ENCODE assay signal across 17 cellular contexts in genomic region chr1:214638474-214638807, GRCh38. TPM values are rescaled to one million over a fixed set of nuclear protein-coding genes. Genes with fewer than 3 reads are reported as not detected.
A peak's percentile ranks its signal among the peaks of the same experiment; 100 is the strongest.
DNase-seq lines count a peak whose midpoint lies in the region; ATAC-seq and TF ChIP-seq lines count a peak whose summit lies in the region.
"Had no signal": no experiment of that assay in that cellular context is flagged by ENCODE, and none has a peak within 500 bp of the region (broad histone marks: within the 10 kb centered on the region; RNA-seq: fewer than 3 reads in every experiment).

No MANE protein-coding gene starts in this region.

- H3K4me1 Mint-ChIP-seq in activated T-cell treated with anti-CD3 and anti-CD28 coated beads, Interleukin-2, amount 50 U/mL, for 4 hours (ENCODE audit: low read depth): peaks cover 33% of the 10 kb centered on the region
- no peaks in the 10 kb centered on the region for H3K4me1 Mint-ChIP-seq in activated T-helper 17 cell treated with anti-CD3 and anti-CD28 coated beads, Interleukin-2, amount 50 U/mL, for 72 hours
- H3K4me1 Mint-ChIP-seq: nephron progenitor cell had no signal

- peaks cover 1% of the 10 kb centered on the region for H3K36me3 Mint-ChIP-seq in activated T-cell treated with anti-CD3 and anti-CD28 coated beads, Interleukin-2, amount 50 U/mL, for 4 hours (ENCODE audit: insufficient read depth)
- peaks cover 15% of the 10 kb centered on the region for H3K36me3 Mint-ChIP-seq in activated T-helper 17 cell treated with anti-CD3 and anti-CD28 coated beads, Interleukin-2, amount 50 U/mL, for 72 hours (ENCODE audit: low read depth)

- no peak overlapping the region for H2AFZ ChIP-seq in GM23248
- no peak overlapping the region for H2AFZ ChIP-seq in mesenchymal stem cell (ENCODE audit: low read depth, low read length)

- H3K4me1 ChIP-seq in GM23248 (ENCODE audit: insufficient read depth): peaks cover 13% of the 10 kb centered on the region
- no peaks in the 10 kb centered on the region for H3K4me1 ChIP-seq in mesenchymal stem cell (ENCODE audit: control insufficient read depth, insufficient read depth, low read depth, low read length)
- H3K4me1 ChIP-seq in upper lobe of left lung: peaks cover 0 to 3% (median 0%) of the 10 kb centered on the region in 4 donors
- H3K4me1 ChIP-seq: pancreas, tibial nerve had no signal

- no peaks in the 10 kb centered on the region for H3K79me2 ChIP-seq in GM23248 (ENCODE audit: insufficient read depth)

- H2BK12ac ChIP-seq in mesenchymal stem cell (ENCODE audit: low read length in 2 of 2): no peak overlapping the region

- H3K27me3 ChIP-seq in GM23248 (replicated peaks; ENCODE audit: insufficient read depth) (no peaks in the 10 kb centered on the region), mesenchymal stem cell (ENCODE audit: control insufficient read depth in 1 of 2, insufficient read depth in 1 of 2, low read length in 2 of 2) (no peaks in the 10 kb centered on the region), upper lobe of left lung (no peaks in the 10 kb centered on the region)
- H3K27me3 ChIP-seq: pancreas, SJSA1, tibial nerve had no signal

- peaks cover 20% of the 10 kb centered on the region for H3K79me1 ChIP-seq in mesenchymal stem cell (replicated peaks; ENCODE audit: low read length, poor library complexity, severe bottlenecking)

- no peaks in the 10 kb centered on the region for H3K9me2 ChIP-seq in GM23248 (ENCODE audit: insufficient read depth)

- no peaks in the 10 kb centered on the region for H3K27me3 Mint-ChIP-seq in activated T-cell treated with anti-CD3 and anti-CD28 coated beads, Interleukin-2, amount 50 U/mL, for 4 hours (ENCODE audit: low read depth)
- no peaks in the 10 kb centered on the region for H3K27me3 Mint-ChIP-seq in activated T-helper 17 cell treated with anti-CD3 and anti-CD28 coated beads, Interleukin-2, amount 50 U/mL, for 72 hours

- H4K20me1 ChIP-seq in GM23248 (ENCODE audit: insufficient read depth): no peaks in the 10 kb centered on the region

- H3K4me2 ChIP-seq in GM23248 (ENCODE audit: unreplicated experiment): peak overlapping the region; percentile 26
- no peak overlapping the region for H3K4me2 ChIP-seq in mesenchymal stem cell (ENCODE audit: low read length, poor library complexity, severe bottlenecking)

- peak overlapping the region; percentile 59 for H3K27ac Mint-ChIP-seq in activated T-helper 17 cell treated with anti-CD3 and anti-CD28 coated beads, Interleukin-2, amount 50 U/mL, for 72 hours
- H3K27ac Mint-ChIP-seq: nephron progenitor cell had no signal

- H3K18ac ChIP-seq in mesenchymal stem cell (ENCODE audit: low read depth in 1 of 2, low read length in 2 of 2): no peak overlapping the region

- no peak overlapping the region for H4K8ac ChIP-seq in mesenchymal stem cell (ENCODE audit: low read length)

- no peak for TF ChIP-seq CTCF in upper lobe of left lung (IDR thresholded peaks at IDR 0.05)

- H3K4me3 Mint-ChIP-seq in activated T-cell treated with anti-CD3 and anti-CD28 coated beads, Interleukin-2, amount 50 U/mL, for 4 hours: peak overlapping the region; percentile 37
- H3K4me3 Mint-ChIP-seq in activated T-helper 17 cell treated with anti-CD3 and anti-CD28 coated beads, Interleukin-2, amount 50 U/mL, for 72 hours: peak overlapping the region; percentile 43
- H3K4me3 Mint-ChIP-seq: nephron progenitor cell had no signal

- H4K91ac ChIP-seq in mesenchymal stem cell (ENCODE audit: low read length): no peak overlapping the region

- H3K9ac ChIP-seq in GM23248 (no peak overlapping the region), mesenchymal stem cell (ENCODE audit: low read length) (peak overlapping the region; percentile 14)

- in situ Hi-C loops in GM23248 (cut with MboI): no loop called here

- no peaks in the 10 kb centered on the region; the same call in 1 of the 2 replicates for H3F3A ChIP-seq in GM23248 (ENCODE audit: insufficient read depth)

- TF ChIP-seq POLR2A in upper lobe of left lung (IDR thresholded peaks at IDR 0.05): no peak

- ATAC-seq in activated T-cell treated with anti-CD3 and anti-CD28 coated beads, Interleukin-2, amount 50 U/mL, for 4 hours: peak; percentile 21 to 49
- peak; percentile 51 for ATAC-seq in activated T-helper 17 cell treated with anti-CD3 and anti-CD28 coated beads, Interleukin-2, amount 50 U/mL, for 72 hours (replicated peaks)
- ATAC-seq in upper lobe of left lung (ENCODE audit: low FRiP score in 2 of 2): no peak

- no peak overlapping the region for H2BK15ac ChIP-seq in mesenchymal stem cell (ENCODE audit: low read depth, poor library complexity, severe bottlenecking)

- H3K23ac ChIP-seq in mesenchymal stem cell (ENCODE audit: low read length in 2 of 2): no peak overlapping the region

- no peak for DNase-seq in activated T-cell treated with anti-CD3 and anti-CD28 coated beads, Interleukin-2, amount 50 U/mL, for 4 hours
- no peak for DNase-seq in activated T-cell treated with anti-CD3 and anti-CD28 coated beads, Interleukin-2, amount 50 U/mL, for 1 hour
- DNase-seq in GM23248: no peak
- DNase-seq in mesenchymal stem cell: no peak
- DNase-seq in SIG-M5 (lab: John Stamatoyannopoulos, UW): no peak
- DNase-seq in upper lobe of left lung: no peak
- DNase-seq in globus pallidus (ENCODE audit: low spot score): no peak
- DNase-seq: nephron progenitor cell; stimulated activated CD4-positive, alpha-beta T cell treated with anti-CD3 and anti-CD28 coated beads, Interleukin-1b, Interleukin-23, amount 100 ng/mL, for 48 hours; stimulated activated CD8-positive, alpha-beta memory T cell treated with anti-CD3 and anti-CD28 coated beads, Interleukin-4, amount 100 ng/mL, for 48 hours had no signal

- no peaks in the 10 kb centered on the region for H3K9me3 Mint-ChIP-seq in activated T-cell treated with anti-CD3 and anti-CD28 coated beads, Interleukin-2, amount 50 U/mL, for 4 hours
- no peaks in the 10 kb centered on the region for H3K9me3 Mint-ChIP-seq in activated T-helper 17 cell treated with anti-CD3 and anti-CD28 coated beads, Interleukin-2, amount 50 U/mL, for 72 hours
- H3K9me3 Mint-ChIP-seq: nephron progenitor cell had no signal

- WGBS in GM23248 (ENCODE audit: low coverage in 1 of 2, low lambda C conversion rate in 2 of 2, missing lambda C conversion rate in 2 of 2), 2 experiments: 88 to 91% methylated on average over 6 of the region's 6 CpGs
- 96% methylated on average over 4 of the region's 6 CpGs for WGBS in mesenchymal stem cell
- 90 to 98% methylated on average over 6 of the region's 6 CpGs for WGBS in upper lobe of left lung, 2 donors

- no peak overlapping the region for H2BK120ac ChIP-seq in mesenchymal stem cell (ENCODE audit: low read depth, low read length)

- no peak overlapping the region for H2AK5ac ChIP-seq in mesenchymal stem cell (ENCODE audit: low read length, severe bottlenecking)

- H3K27ac ChIP-seq in GM23248 (no peak overlapping the region), mesenchymal stem cell (ENCODE audit: low read length, poor library complexity, severe bottlenecking) (no peak overlapping the region), upper lobe of left lung (no peak overlapping the region)
- H3K27ac ChIP-seq: HL-60, pancreas, SJSA1, tibial nerve had no signal

- no peak overlapping the region for H3K4me3 ChIP-seq in GM23248
- no peak overlapping the region for H3K4me3 ChIP-seq in mesenchymal stem cell (ENCODE audit: insufficient read depth in 1 of 2, low read depth in 1 of 2, low read length in 2 of 2)
- no peak overlapping the region for H3K4me3 ChIP-seq in upper lobe of left lung
- H3K4me3 ChIP-seq: lung, mucosa of descending colon, pancreas, SJSA1, tibial nerve had no signal

- peak overlapping the region in 1 of 2 experiments; percentile 2 for H3K4ac ChIP-seq in mesenchymal stem cell (ENCODE audit: low read depth in 1 of 2, low read length in 2 of 2)

- H3K36me3 ChIP-seq in GM23248 (ENCODE audit: low read depth) (no peaks in the 10 kb centered on the region), mesenchymal stem cell (ENCODE audit: control insufficient read depth in 1 of 2, insufficient read depth in 2 of 2, low read depth in 1 of 2, low read length in 2 of 2) (peaks cover 0 to 16% of the 10 kb centered on the region in 2 experiments), upper lobe of left lung (no peaks in the 10 kb centered on the region)
- H3K36me3 ChIP-seq: pancreas, tibial nerve had no signal

- H2BK5ac ChIP-seq in mesenchymal stem cell (ENCODE audit: low read depth, low read length, poor library complexity, severe bottlenecking): no peak overlapping the region

- H3K9me3 ChIP-seq in GM23248 (ENCODE audit: low read depth) (no peaks in the 10 kb centered on the region), mesenchymal stem cell (ENCODE audit: control insufficient read depth, low read length) (no peaks in the 10 kb centered on the region), upper lobe of left lung (no peaks in the 10 kb centered on the region)
- H3K9me3 ChIP-seq: mucosa of descending colon, pancreas, SJSA1, tibial nerve had no signal

- no peak for TF ChIP-seq EP300 in upper lobe of left lung (IDR thresholded peaks at IDR 0.05)

- H3K14ac ChIP-seq in mesenchymal stem cell (ENCODE audit: low read length in 2 of 2): no peak overlapping the region

RNA-seq across cellular contexts. Expression of gene CENPF, which starts 35.4 kb away (rescaled TPM):
- 1 to 10 TPM; 3.5 to 4.6 (median 3.5) TPM for total RNA-seq in activated T-cell treated with anti-CD3 and anti-CD28 coated beads, Interleukin-2, amount 50 U/mL, for 4 hours
- 15.2 and 25.9 TPM in 2 replicates for total RNA-seq in GM23248 (2014; rRNA removed; shearing (Covaris generic))
- 24.2 and 29.1 TPM in 2 replicates for polyA plus RNA-seq in GM23248 (2016; fragmentation: Nextera tagmentation; extraction: Ambion mirVana)
- total RNA-seq in activated T-helper 17 cell treated with anti-CD3 and anti-CD28 coated beads, Interleukin-2, amount 50 U/mL, for 72 hours: 10 to 100 TPM; 69.7 to 79.4 TPM
- 4.2 TPM for polyA plus RNA-seq in mesenchymal stem cell (2013, experiment 1 of 2)
- 4.9 TPM for polyA plus RNA-seq in mesenchymal stem cell (2013, experiment 2 of 2)
- total RNA-seq in upper lobe of left lung: 10 to 100 TPM in 1 of 6 donors, 1 to 10 TPM in 5; 1.0 to 12.1 (median 3.0) TPM

Comparison
In these comparisons a context has a peak if more than half of its experiments do, and no peak if none do; other contexts are left out.
1. ATAC-seq: peak in activated T-cell treated with anti-CD3 and anti-CD28 coated beads, Interleukin-2, amount 50 U/mL, for 4 hours (2 of 2) and activated T-helper 17 cell treated with anti-CD3 and anti-CD28 coated beads, Interleukin-2, amount 50 U/mL, for 72 hours (single experiment); none in upper lobe of left lung (0 of 2).